ENCODE assay signal across 12 cellular contexts in the genomic region with DNA sequence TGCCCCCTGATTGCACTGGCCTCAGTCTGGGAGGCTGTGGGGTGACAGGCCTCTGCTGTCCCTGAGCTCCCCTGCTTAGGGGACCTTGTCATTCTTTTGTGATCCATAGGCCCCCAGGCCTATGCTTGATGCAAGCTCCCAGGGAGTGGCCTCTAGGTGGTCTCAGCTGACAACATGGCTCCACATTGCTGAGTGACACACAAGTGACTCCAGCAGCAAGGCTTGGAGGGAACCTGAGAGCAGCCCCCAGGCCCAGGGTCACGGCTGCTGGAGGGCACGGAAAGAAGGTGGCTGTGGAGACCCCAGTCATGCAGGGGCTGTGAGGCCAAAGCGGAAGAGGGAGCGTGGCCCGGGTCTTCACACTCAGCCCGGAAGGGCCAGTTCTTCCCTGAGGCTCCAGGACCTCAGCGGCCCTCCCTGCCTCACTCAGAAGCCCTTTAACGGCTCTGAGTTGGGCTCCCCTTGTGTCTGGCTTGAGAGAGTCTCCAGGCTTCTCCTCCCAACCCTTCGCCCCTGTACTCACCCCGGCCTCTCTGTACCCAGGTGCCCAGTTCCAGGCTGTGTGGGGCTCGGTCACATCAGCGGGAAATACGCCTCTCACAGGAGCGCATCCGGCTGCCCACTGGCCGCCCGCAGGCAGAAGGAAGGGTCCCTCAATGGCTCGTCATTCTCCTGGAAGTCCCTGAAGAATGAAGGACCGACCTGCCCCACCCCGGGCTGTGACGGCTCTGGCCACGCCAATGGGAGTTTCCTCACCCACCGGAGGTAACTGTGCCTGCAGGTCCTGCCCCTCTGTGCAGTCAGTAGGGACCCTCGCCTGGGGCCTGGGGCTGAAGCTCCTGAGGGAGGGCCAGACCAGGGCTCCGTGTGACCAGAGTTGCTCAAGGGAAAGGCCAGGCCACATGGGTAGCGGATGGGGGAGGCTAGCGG.
"Had no signal": no experiment of that assay in that cellular context is flagged by ENCODE, and none has a peak within 500 bp of the region (broad histone marks: within the 10 kb centered on the region; RNA-seq: fewer than 3 reads in every experiment).

No MANE protein-coding gene starts in this region.

- H3K9me3 ChIP-seq: heart right ventricle had no signal

- H3K27me3 ChIP-seq: dorsolateral prefrontal cortex, heart right ventricle had no signal

- H3K4me3 ChIP-seq: dorsolateral prefrontal cortex, heart right ventricle had no signal

- H3K36me3 ChIP-seq: heart right ventricle had no signal

- DNase-seq: activated CD4-positive, alpha-beta memory T cell treated with anti-CD3 and anti-CD28 coated beads for 36 hours; activated CD8-positive, alpha-beta memory T cell treated with anti-CD3 and anti-CD28 coated beads, Interleukin-2, amount 10 ng/mL, durations not matched to agents 7 days and 5 days; activated naive CD4-positive, alpha-beta T cell treated with anti-CD3 and anti-CD28 coated beads for 36 hours; activated T-cell treated with anti-CD3 and anti-CD28 coated beads, Interleukin-2, amount 50 U/mL, for 1 hour; endodermal cell; mesenchymal stem cell; occipital lobe; small intestine; T-helper 1 cell had no signal

- ATAC-seq: activated CD8-positive, alpha-beta memory T cell treated with anti-CD3 and anti-CD28 coated beads, Interleukin-2, amount 10 ng/mL, durations not matched to agents 7 days and 5 days; left lobe of liver had no signal
